Comparison of ENCODE assay signal across 11 cellular contexts in the genomic region with DNA sequence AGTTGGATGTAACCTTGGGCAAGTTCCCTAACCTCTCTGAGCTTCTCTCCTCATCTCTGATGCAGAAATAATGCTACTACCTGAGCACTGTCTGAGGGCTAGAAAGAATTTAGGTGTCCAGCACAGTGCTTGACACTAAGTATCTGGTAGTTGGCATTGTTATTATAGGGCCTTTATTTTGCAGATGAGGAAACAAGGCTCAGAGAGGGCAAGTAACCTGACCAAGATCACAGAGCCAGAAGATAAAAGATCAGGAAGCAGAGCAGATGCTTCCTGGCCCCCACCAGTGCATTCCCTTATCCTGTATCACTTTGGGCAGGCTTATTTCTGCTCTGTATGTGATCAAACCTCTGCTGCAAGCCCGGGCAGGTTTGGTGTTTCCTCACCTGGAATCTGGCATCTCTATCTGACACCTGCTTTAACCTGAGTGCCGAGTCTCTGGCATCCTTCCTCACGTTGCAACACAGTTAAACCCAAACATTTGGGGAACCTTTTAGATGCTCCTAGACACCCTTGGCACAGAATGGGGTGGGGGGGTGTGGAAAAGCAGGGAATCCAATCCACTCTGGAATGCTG.
A peak's percentile ranks its signal among the peaks of the same experiment; 100 is the strongest.
DNase-seq lines count a peak whose midpoint lies in the region; ATAC-seq and TF ChIP-seq lines count a peak whose summit lies in the region.
"Had no signal": no experiment of that assay in that cellular context is flagged by ENCODE, and none has a peak within 500 bp of the region (broad histone marks: within the 10 kb centered on the region; RNA-seq: fewer than 3 reads in every experiment).

No MANE protein-coding gene starts in this region.

- H3F3A ChIP-seq in PC-9 (ENCODE audit: insufficient read depth, low read depth), result peaks cover 4% of the 10 kb centered on the region; the same call in 1 of the 2 replicates

- H3K4me2 ChIP-seq in PC-9, result peak overlapping the region; percentile 89
- H3K4me2 ChIP-seq in fibroblast of lung (ENCODE audit: extremely low read depth, insufficient read depth, low read length), result no peak overlapping the region

- no TSS peak for BruUV-seq in PC-9 (replicated peaks; lab: Mats Ljungman, UMichigan)

- no peak for ATAC-seq in GM18502 (IDR thresholded peaks at IDR 0.05; ENCODE audit: poor library complexity, unreplicated experiment)

- H4K20me1 ChIP-seq in PC-9 (ENCODE audit: insufficient read depth) (no peaks in the 10 kb centered on the region), fibroblast of lung (ENCODE audit: control insufficient read depth, extremely low read depth, insufficient read depth, low read length) (no peaks in the 10 kb centered on the region)

- no peaks in the 10 kb centered on the region for H3K27me3 Mint-ChIP-seq in activated T-cell treated with anti-CD3 and anti-CD28 coated beads, Interleukin-2, amount 50 U/mL, for 24 hours
- H3K27me3 Mint-ChIP-seq: dendritic cell treated with granulocyte-macrophage colony-stimulating factor and Interleukin-4, amounts not matched to agents 40 ng/mL and 50 ng/mL, for 4 days had no signal

- H3K79me2 ChIP-seq in PC-9 (ENCODE audit: low read depth), result no peaks in the 10 kb centered on the region
- H3K79me2 ChIP-seq in fibroblast of lung (ENCODE audit: control insufficient read depth, insufficient read depth, low read length), result no peaks in the 10 kb centered on the region

- TF ChIP-seq CTCF in PC-9 (conservative IDR thresholded peaks at IDR 0.05) (no peak), fibroblast of lung (conservative IDR thresholded peaks at IDR 0.05 in 1 of 2, IDR thresholded peaks at IDR 0.05 in 1 of 2; ENCODE audit: low read depth in 1 of 2, low read length in 2 of 2) (no peak)

- H3K4me1 Mint-ChIP-seq in activated T-cell treated with anti-CD3 and anti-CD28 coated beads, Interleukin-2, amount 50 U/mL, for 24 hours (ENCODE audit: low read depth), result peaks cover 20% of the 10 kb centered on the region

- H3K9me2 ChIP-seq in PC-9 (ENCODE audit: insufficient read depth), result no peaks in the 10 kb centered on the region

- no peaks in the 10 kb centered on the region for H3K36me3 ChIP-seq in PC-9 (ENCODE audit: low read depth)
- no peaks in the 10 kb centered on the region for H3K36me3 ChIP-seq in fibroblast of lung (ENCODE audit: control insufficient read depth, insufficient read depth, low read length)

- H3K4me1 ChIP-seq in PC-9 (replicated peaks; ENCODE audit: insufficient read depth) (peaks cover 6% of the 10 kb centered on the region), fibroblast of lung (ENCODE audit: control insufficient read depth, extremely low read depth, insufficient read depth, low read length) (peaks cover 4% of the 10 kb centered on the region)

- peak overlapping the region; percentile 79; the same call in 1 of the 2 replicates for H3K4me3 ChIP-seq in PC-9
- H3K4me3 ChIP-seq in fibroblast of lung (replicated peaks in 1 of 4; ENCODE audit: control extremely low read depth in 1 of 4, insufficient read depth in 1 of 4, low read depth in 3 of 4, low read length in 4 of 4), result peak overlapping the region in 2 of 4 experiments; percentile 63 to 67

- intact Hi-C loops in PC-9 (cut with micrococcal nuclease; ENCODE audit: unreplicated experiment), result loop anchor here (1.0 to 10.0 kb wide), 4 partner anchors 55 to 863 kb away; partner anchors contain the start of gene WDR43

- CTCF ChIA-PET in PC-9 (lab: Charles Lee), result interaction anchor here (1.0 to 1.6 kb wide), 2 partner anchors 19 to 29 kb away, joined by 4 to 10 read pairs; no protein-coding TSS in a partner anchor

- no peaks in the 10 kb centered on the region for H3K36me3 Mint-ChIP-seq in activated T-cell treated with anti-CD3 and anti-CD28 coated beads, Interleukin-2, amount 50 U/mL, for 24 hours (ENCODE audit: low read depth)

- no peak overlapping the region for H3K27ac Mint-ChIP-seq in activated T-cell treated with anti-CD3 and anti-CD28 coated beads, Interleukin-2, amount 50 U/mL, for 24 hours

- DNase-seq in activated T-cell treated with anti-CD3 and anti-CD28 coated beads, Interleukin-2, amount 50 U/mL, for 24 hours, result no peak
- no peak for DNase-seq in activated T-cell treated with anti-CD3 and anti-CD28 coated beads, Interleukin-2, amount 50 U/mL, for 1 hour
- DNase-seq in PC-9 (peak in 1 of 2 experiments; percentile 31), fibroblast of lung (ENCODE audit: low read depth in 2 of 2) (no peak), NCI-H524 (lab: John Stamatoyannopoulos, UW) (no peak)
- DNase-seq in activated CD8-positive, alpha-beta memory T cell treated with anti-CD3 and anti-CD28 coated beads, Interleukin-2, amount 50 U/mL, for 48 hours, result no peak
- DNase-seq: stimulated activated CD8-positive, alpha-beta memory T cell treated with anti-CD3 and anti-CD28 coated beads, Interleukin-4, amount 100 ng/mL, for 48 hours had no signal

- POLR2A ChIA-PET in PC-9 (lab: Charles Lee; ENCODE audit: unreplicated experiment), result interaction anchor here (0.5 kb wide), 1 partner anchor 32 kb away, joined by 3 read pairs; no protein-coding TSS in a partner anchor

- H3K4me3 Mint-ChIP-seq in activated T-cell treated with anti-CD3 and anti-CD28 coated beads, Interleukin-2, amount 50 U/mL, for 24 hours, result peak overlapping the region; percentile 80

- 0 out of 2 replicates have a peak, but pooled peaks cover 7% of the 10 kb centered on the region for H3K9me3 ChIP-seq in PC-9 (ENCODE audit: insufficient read depth, low read depth)
- no peaks in the 10 kb centered on the region for H3K9me3 ChIP-seq in fibroblast of lung (ENCODE audit: control insufficient read depth, insufficient read depth, low read depth, low read length)

- no peak overlapping the region for H2AFZ ChIP-seq in PC-9
- H2AFZ ChIP-seq in fibroblast of lung (ENCODE audit: low read length), result peak overlapping the region; percentile 99

- no peak overlapping the region for H3K27ac ChIP-seq in PC-9
- H3K27ac ChIP-seq in fibroblast of lung (ENCODE audit: insufficient read depth, low read length), result no peak overlapping the region
- H3K27ac ChIP-seq in temporal lobe (ENCODE audit: low read depth, low read length), result peak overlapping the region; percentile 36
- H3K27ac ChIP-seq: C4-2B had no signal

- no peaks in the 10 kb centered on the region for H3K27me3 ChIP-seq in PC-9 (ENCODE audit: insufficient read depth, low read depth)
- no peaks in the 10 kb centered on the region for H3K27me3 ChIP-seq in fibroblast of lung (ENCODE audit: control insufficient read depth, insufficient read depth, low read length)

- no peak overlapping the region for H3K9ac ChIP-seq in fibroblast of lung (ENCODE audit: insufficient read depth, low read length)

- H3K9me3 Mint-ChIP-seq in activated T-cell treated with anti-CD3 and anti-CD28 coated beads, Interleukin-2, amount 50 U/mL, for 24 hours, result no peaks in the 10 kb centered on the region
